In the genomic region with DNA sequence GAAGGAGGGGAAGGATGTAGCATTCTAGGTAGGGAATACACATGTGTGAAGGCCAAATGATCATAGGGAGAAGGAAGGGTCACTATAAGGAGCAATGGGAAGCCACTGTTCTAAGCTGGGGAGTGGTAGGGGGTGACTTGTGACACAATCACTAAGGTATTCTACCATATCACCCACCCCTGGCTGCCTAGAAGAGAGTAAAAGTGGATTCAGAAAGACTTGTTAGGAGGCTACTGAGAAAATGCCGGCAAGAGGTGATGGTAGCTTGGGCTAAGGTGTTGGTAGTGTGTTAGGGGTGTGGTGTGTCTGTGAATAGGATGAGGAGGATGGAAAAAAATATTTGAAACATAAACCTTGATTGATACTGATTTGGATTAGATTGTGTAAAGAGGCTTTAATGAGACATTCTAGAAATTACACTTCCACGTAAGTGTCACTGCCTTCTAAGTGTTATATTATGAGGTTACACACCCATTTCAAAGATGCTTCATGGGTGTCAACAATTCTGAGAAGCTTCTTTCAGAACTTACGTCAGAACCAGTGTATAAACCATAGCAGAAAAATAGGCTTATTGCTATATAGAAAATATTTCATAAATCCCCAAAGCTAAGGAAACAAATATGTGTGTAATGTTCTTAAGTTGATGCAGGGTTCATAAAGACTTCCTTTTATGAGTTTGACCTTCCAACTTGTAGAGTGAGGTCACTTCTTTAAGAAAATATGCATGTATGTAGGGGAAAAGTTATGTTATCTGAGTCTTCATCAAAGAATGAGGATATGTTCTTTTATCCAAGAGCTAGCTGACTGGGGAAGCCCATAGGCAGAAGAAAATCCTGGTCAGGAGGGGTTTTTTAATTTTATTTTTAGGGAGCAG, we compare ENCODE assay signal across 23 cellular contexts. TPM values are rescaled to one million over a fixed set of nuclear protein-coding genes. Genes with fewer than 3 reads are reported as not detected.
A peak's percentile ranks its signal among the peaks of the same experiment; 100 is the strongest.
DNase-seq lines count a peak whose midpoint lies in the region; ATAC-seq and TF ChIP-seq lines count a peak whose summit lies in the region.
"Had no signal": no experiment of that assay in that cellular context is flagged by ENCODE, and none has a peak within 500 bp of the region (broad histone marks: within the 10 kb centered on the region; RNA-seq: fewer than 3 reads in every experiment).

No MANE protein-coding gene starts in this region.

- no peaks in the 10 kb centered on the region for H3K27me3 Mint-ChIP-seq in CD4-positive, CD25-positive, alpha-beta regulatory T cell
- H3K27me3 Mint-ChIP-seq in CD4-positive, alpha-beta memory T cell: no peaks in the 10 kb centered on the region
- no peaks in the 10 kb centered on the region for H3K27me3 Mint-ChIP-seq in activated T-helper 1 cell treated with anti-CD3 and anti-CD28 coated beads, Interleukin-12 subunit alpha, Interleukin-12 subunit beta, Interleukin-2, Interleukin-4 antibody, amounts not matched to agents 30 ng/mL and 10 ng/mL and 1 ng/mL, durations not matched to agents 14 hours and 24 hours and 36 hours (ENCODE audit: insufficient read depth)
- peaks cover 0 to 4% (median 0%) of the 10 kb centered on the region in 3 donors for H3K27me3 Mint-ChIP-seq in immature natural killer cell (ENCODE audit: low read depth in 3 of 3)

- CTCF ChIA-PET in CD4-positive, alpha-beta memory T cell (lab: Charles Lee; ENCODE audit: partially characterized antibody): interaction anchor here (1.1 to 3.1 kb wide), 3 partner anchors 9 to 109 kb away, joined by 4 to 17 read pairs (median 6); no protein-coding TSS in a partner anchor

- peak; percentile 43 to 50 for ATAC-seq in CD4-positive, CD25-positive, alpha-beta regulatory T cell (ENCODE audit: low read depth in 2 of 2)
- ATAC-seq in GM18870 (IDR thresholded peaks at IDR 0.05; ENCODE audit: unreplicated experiment) (no peak), HG02981 (IDR thresholded peaks at IDR 0.05; ENCODE audit: unreplicated experiment) (no peak), upper lobe of right lung (no peak)
- ATAC-seq: gastrocnemius medialis, GM12878, HCT116, lower lobe of right lung had no signal

- intact Hi-C loops in CD4-positive, alpha-beta memory T cell (cut with micrococcal nuclease): loop anchor here (10.0 kb wide), 1 partner anchor 224 kb away; no protein-coding TSS in a partner anchor
- intact Hi-C loops in activated T-helper 1 cell treated with anti-CD3 and anti-CD28 coated beads, Interleukin-12 subunit alpha, Interleukin-12 subunit beta, Interleukin-2, Interleukin-4 antibody, amounts not matched to agents 30 ng/mL and 10 ng/mL and 1 ng/mL, durations not matched to agents 14 hours and 24 hours and 36 hours (cut with micrococcal nuclease): no loop called here
- intact Hi-C loops in upper lobe of right lung (cut with DNase I): no loop called here

- no peaks in the 10 kb centered on the region for H3K36me3 Mint-ChIP-seq in CD4-positive, CD25-positive, alpha-beta regulatory T cell
- H3K36me3 Mint-ChIP-seq in CD4-positive, alpha-beta memory T cell: peaks cover 0 to 3% of the 10 kb centered on the region in 2 donors
- peaks cover 7% of the 10 kb centered on the region for H3K36me3 Mint-ChIP-seq in activated T-helper 1 cell treated with anti-CD3 and anti-CD28 coated beads, Interleukin-12 subunit alpha, Interleukin-12 subunit beta, Interleukin-2, Interleukin-4 antibody, amounts not matched to agents 30 ng/mL and 10 ng/mL and 1 ng/mL, durations not matched to agents 14 hours and 24 hours and 36 hours (ENCODE audit: low read depth)
- peaks cover 0 to 6% (median 0%) of the 10 kb centered on the region in 3 donors for H3K36me3 Mint-ChIP-seq in immature natural killer cell

- POLR2A ChIA-PET in CD4-positive, alpha-beta memory T cell (lab: Charles Lee; ENCODE audit: partially characterized antibody): interaction anchor here (2.0 kb wide), 1 partner anchor 29 kb away, joined by 5 read pairs; no protein-coding TSS in a partner anchor

- H3K27ac ChIP-seq in CD4-positive, CD25-positive, alpha-beta regulatory T cell (ENCODE audit: insufficient read depth, low read length, poor library complexity, severe bottlenecking): no peak overlapping the region
- H3K27ac ChIP-seq in CD4-positive, alpha-beta memory T cell (ENCODE audit: low read depth, low read length): no peak overlapping the region
- H3K27ac ChIP-seq in upper lobe of right lung: no peak overlapping the region
- H3K27ac ChIP-seq: esophagus muscularis mucosa, gastrocnemius medialis, lower lobe of right lung, neutrophil, prostate gland, vagina had no signal

- H3K4me1 Mint-ChIP-seq in CD4-positive, CD25-positive, alpha-beta regulatory T cell: peaks cover 14 to 32% (median 20%) of the 10 kb centered on the region in 4 donors
- peaks cover 16 to 20% (median 19%) of the 10 kb centered on the region in 4 donors for H3K4me1 Mint-ChIP-seq in CD4-positive, alpha-beta memory T cell
- H3K4me1 Mint-ChIP-seq in activated T-helper 1 cell treated with anti-CD3 and anti-CD28 coated beads, Interleukin-12 subunit alpha, Interleukin-12 subunit beta, Interleukin-2, Interleukin-4 antibody, amounts not matched to agents 30 ng/mL and 10 ng/mL and 1 ng/mL, durations not matched to agents 14 hours and 24 hours and 36 hours (ENCODE audit: low read depth): peaks cover 45% of the 10 kb centered on the region
- peaks cover 56 to 57% of the 10 kb centered on the region in 2 donors for H3K4me1 Mint-ChIP-seq in immature natural killer cell

- TF ChIP-seq CTCF in upper lobe of right lung (IDR thresholded peaks at IDR 0.05): no peak

- H3K27me3 ChIP-seq in CD4-positive, CD25-positive, alpha-beta regulatory T cell (ENCODE audit: control insufficient read depth, insufficient read depth, low read length): no peaks in the 10 kb centered on the region
- H3K27me3 ChIP-seq in CD4-positive, alpha-beta memory T cell (ENCODE audit: insufficient read depth, low read length): no peaks in the 10 kb centered on the region
- H3K27me3 ChIP-seq in upper lobe of right lung: no peaks in the 10 kb centered on the region
- H3K27me3 ChIP-seq: esophagus muscularis mucosa, gastrocnemius medialis, vagina had no signal

- H3K4me3 Mint-ChIP-seq in CD4-positive, CD25-positive, alpha-beta regulatory T cell: peak overlapping the region in 1 of 4 donors; percentile 0
- H3K4me3 Mint-ChIP-seq in CD4-positive, alpha-beta memory T cell: peak overlapping the region in 1 of 8 donors; percentile 27
- H3K4me3 Mint-ChIP-seq in activated T-helper 1 cell treated with anti-CD3 and anti-CD28 coated beads, Interleukin-12 subunit alpha, Interleukin-12 subunit beta, Interleukin-2, Interleukin-4 antibody, amounts not matched to agents 30 ng/mL and 10 ng/mL and 1 ng/mL, durations not matched to agents 14 hours and 24 hours and 36 hours: no peak overlapping the region
- H3K4me3 Mint-ChIP-seq in immature natural killer cell: peak overlapping the region; percentile 22 to 71 (median 44)

- H3K27ac Mint-ChIP-seq in CD4-positive, CD25-positive, alpha-beta regulatory T cell: peak overlapping the region; percentile 36 to 86 (median 67)
- peak overlapping the region in 6 of 7 donors; percentile 10 to 86 (median 62) for H3K27ac Mint-ChIP-seq in CD4-positive, alpha-beta memory T cell
- H3K27ac Mint-ChIP-seq in activated T-helper 1 cell treated with anti-CD3 and anti-CD28 coated beads, Interleukin-12 subunit alpha, Interleukin-12 subunit beta, Interleukin-2, Interleukin-4 antibody, amounts not matched to agents 30 ng/mL and 10 ng/mL and 1 ng/mL, durations not matched to agents 14 hours and 24 hours and 36 hours: peak overlapping the region; percentile 61
- peak overlapping the region; percentile 80 to 94 (median 92) for H3K27ac Mint-ChIP-seq in immature natural killer cell

- no peaks in the 10 kb centered on the region for H3K36me3 ChIP-seq in CD4-positive, CD25-positive, alpha-beta regulatory T cell (ENCODE audit: control insufficient read depth, insufficient read depth, low read length)
- H3K36me3 ChIP-seq in CD4-positive, alpha-beta memory T cell (ENCODE audit: insufficient read depth, low read length): no peaks in the 10 kb centered on the region
- H3K36me3 ChIP-seq in upper lobe of right lung: no peaks in the 10 kb centered on the region
- H3K36me3 ChIP-seq: esophagus muscularis mucosa, gastrocnemius medialis, lower lobe of right lung, neutrophil, prostate gland, vagina had no signal

- no peak overlapping the region for H3K4me3 ChIP-seq in CD4-positive, CD25-positive, alpha-beta regulatory T cell (ENCODE audit: low read depth, low read length)
- H3K4me3 ChIP-seq in CD4-positive, alpha-beta memory T cell (ENCODE audit: low read length in 2 of 2): no peak overlapping the region
- no peak overlapping the region for H3K4me3 ChIP-seq in upper lobe of right lung
- H3K4me3 ChIP-seq: esophagus muscularis mucosa, gastrocnemius medialis, GM12878, lower lobe of right lung, prostate gland, vagina had no signal

- peaks cover 18% of the 10 kb centered on the region for H3K4me1 ChIP-seq in CD4-positive, CD25-positive, alpha-beta regulatory T cell (ENCODE audit: control insufficient read depth, insufficient read depth, low read length, poor library complexity, severe bottlenecking)
- peaks cover 27% of the 10 kb centered on the region for H3K4me1 ChIP-seq in CD4-positive, alpha-beta memory T cell (ENCODE audit: insufficient read depth, low read length)
- peaks cover 21% of the 10 kb centered on the region for H3K4me1 ChIP-seq in upper lobe of right lung
- H3K4me1 ChIP-seq: prostate gland had no signal

- DNase-seq in CD4-positive, CD25-positive, alpha-beta regulatory T cell: peak in 1 of 3 donors; percentile 86
- no peak for DNase-seq in CD4-positive, alpha-beta memory T cell
- DNase-seq in activated T-helper 1 cell treated with anti-CD3 and anti-CD28 coated beads, Interleukin-12 subunit alpha, Interleukin-12 subunit beta, Interleukin-2, Interleukin-4 antibody, amounts not matched to agents 30 ng/mL and 10 ng/mL and 1 ng/mL, durations not matched to agents 14 hours and 24 hours and 36 hours (ENCODE audit: low spot score): no peak
- peak; percentile 49 to 74 (median 71) for DNase-seq in immature natural killer cell
- DNase-seq in upper lobe of right lung: no peak
- DNase-seq: activated gamma-delta T cell treated with Interleukin-2 at 50 U/mL for 16 hours; DMS79; effector CD8-positive, alpha-beta T cell; gastrocnemius medialis; hypothalamus; islet precursor cell; KBM-7; lower lobe of right lung; NCI-H1436 treated with DMSO at 0.1 percent for 48 hours; NCI-H524 treated with DMSO at 0.1 percent for 48 hours had no signal

- peaks cover 0 to 2% (median 0%) of the 10 kb centered on the region in 7 donors for H3K9me3 Mint-ChIP-seq in CD4-positive, CD25-positive, alpha-beta regulatory T cell
- H3K9me3 Mint-ChIP-seq in CD4-positive, alpha-beta memory T cell: peaks cover 0 to 8% (median 0%) of the 10 kb centered on the region in 8 donors
- H3K9me3 Mint-ChIP-seq in activated T-helper 1 cell treated with anti-CD3 and anti-CD28 coated beads, Interleukin-12 subunit alpha, Interleukin-12 subunit beta, Interleukin-2, Interleukin-4 antibody, amounts not matched to agents 30 ng/mL and 10 ng/mL and 1 ng/mL, durations not matched to agents 14 hours and 24 hours and 36 hours: peaks cover 17% of the 10 kb centered on the region
- no peaks in the 10 kb centered on the region for H3K9me3 Mint-ChIP-seq in immature natural killer cell

- no peaks in the 10 kb centered on the region for H3K9me3 ChIP-seq in CD4-positive, CD25-positive, alpha-beta regulatory T cell (ENCODE audit: control insufficient read depth in 2 of 2, low read length in 2 of 2)
- H3K9me3 ChIP-seq in CD4-positive, alpha-beta memory T cell (ENCODE audit: control insufficient read depth in 1 of 2, low read length in 2 of 2): no peaks in the 10 kb centered on the region
- no peaks in the 10 kb centered on the region for H3K9me3 ChIP-seq in upper lobe of right lung
- H3K9me3 ChIP-seq: esophagus muscularis mucosa, gastrocnemius medialis, lower lobe of right lung, neutrophil, prostate gland, vagina had no signal

RNA-seq across cellular contexts. Expression of a gene that starts 5.6 kb away (rescaled TPM):
- total RNA-seq in CD4-positive, CD25-positive, alpha-beta regulatory T cell: 14.8 TPM
- polyA plus RNA-seq in CD4-positive, CD25-positive, alpha-beta regulatory T cell: 10 to 100 TPM; 21.4 to 30.2 (median 27.0) TPM
- total RNA-seq in CD4-positive, alpha-beta memory T cell: 10 to 100 TPM; 13.7 to 14.7 TPM
- polyA plus RNA-seq in CD4-positive, alpha-beta memory T cell: 10 to 100 TPM; 22.1 to 27.8 TPM
- 23.8 and 25.3 TPM in 2 replicates for total RNA-seq in activated T-helper 1 cell treated with anti-CD3 and anti-CD28 coated beads, Interleukin-12 subunit alpha, Interleukin-12 subunit beta, Interleukin-2, Interleukin-4 antibody, amounts not matched to agents 30 ng/mL and 10 ng/mL and 1 ng/mL, durations not matched to agents 14 hours and 24 hours and 36 hours
- 10 to 100 TPM; 58.3 to 71.3 (median 59.5) TPM for polyA plus RNA-seq in immature natural killer cell
- 14.8 TPM for total RNA-seq in upper lobe of right lung

Comparison
In these comparisons a context has a peak if more than half of its experiments do, and no peak if none do; other contexts are left out.
1. ATAC-seq: peak in CD4-positive, CD25-positive, alpha-beta regulatory T cell (2 of 2); none in GM18870 (single experiment), HG02981 (single experiment) and upper lobe of right lung (single experiment).
2. DNase-seq: peak in immature natural killer cell (3 of 3); none in CD4-positive, alpha-beta memory T cell (0 of 5), activated T-helper 1 cell treated with anti-CD3 and anti-CD28 coated beads, Interleukin-12 subunit alpha, Interleukin-12 subunit beta, Interleukin-2, Interleukin-4 antibody, amounts not matched to agents 30 ng/mL and 10 ng/mL and 1 ng/mL, durations not matched to agents 14 hours and 24 hours and 36 hours (single experiment) and upper lobe of right lung (single experiment).
3. Peak in every context shown above with its lines, with median percentiles within 50 percentile points of each other: H3K27ac Mint-ChIP-seq.